ENCODE assay signal across 23 cellular contexts in genomic region chr4:41174444-41174843, GRCh38. TPM values are rescaled to one million over a fixed set of nuclear protein-coding genes. Genes with fewer than 3 reads are reported as not detected.
DNase-seq lines count a peak whose midpoint lies in the region; ATAC-seq, FAIRE-seq and TF ChIP-seq lines count a peak whose summit lies in the region.
"Had no signal": no experiment of that assay in that cellular context is flagged by ENCODE, and none has a peak within 500 bp of the region (broad histone marks: within the 10 kb centered on the region; RNA-seq: fewer than 3 reads in every experiment).

No MANE protein-coding gene starts in this region.

- no peak overlapping the region for H3K4me3 ChIP-seq in epithelial cell of esophagus (ENCODE audit: low read length)
- H3K4me3 ChIP-seq: heart left ventricle, left lung, PC-9, right atrium auricular region, SJCRH30, upper lobe of right lung had no signal

- no peak for TF ChIP-seq POLR2A in GM12891 (IDR thresholded peaks at IDR 0.05; ENCODE audit: low read depth, low read length)

- FAIRE-seq in GM12891 (lab: Jason Lieb, UNC): peak; percentile 82
- FAIRE-seq in RCC 7860 (lab: Jason Lieb, UNC): peak; percentile 56

- no peak for TF ChIP-seq CTCF in epithelial cell of esophagus (IDR thresholded peaks at IDR 0.05; ENCODE audit: insufficient read depth, low read depth, low read length, missing control alignments)

- DNase-seq in GM12891 (ENCODE audit: insufficient read length, low spot score): no peak
- peak; percentile 50 for DNase-seq in RCC 7860 (ENCODE audit: low spot score)
- DNase-seq in epithelial cell of esophagus (ENCODE audit: low read depth): peak; percentile 78
- peak; percentile 75 for DNase-seq in renal cortical epithelial cell (ENCODE audit: low read depth)
- no peak for DNase-seq in HuH-7 (ENCODE audit: low spot score)
- no peak for DNase-seq in NCI-H2227 treated with DMSO at 0.1 percent for 48 hours (lab: John Stamatoyannopoulos, UW)
- DNase-seq: activated CD4-positive, alpha-beta T cell treated with anti-CD3 and anti-CD28 coated beads, Interleukin-2, amount 10 ng/mL, durations not matched to agents 7 days and 5 days; activated CD8-positive, alpha-beta memory T cell treated with anti-CD3 and anti-CD28 coated beads, Interleukin-2, amount 50 U/mL, for 4 hours; activated naive CD8-positive, alpha-beta T cell treated with anti-CD3 and anti-CD28 coated beads for 36 hours; cortex of kidney; DMS 273 treated with DMSO at 0.1 percent for 48 hours; endodermal cell; GF-D8; heart left ventricle; left lung; NCI-H2029; NCI-H446; PC-9; SJCRH30; upper lobe of right lung had no signal

- no peak for ATAC-seq in GM19395 (IDR thresholded peaks at IDR 0.05; ENCODE audit: unreplicated experiment)
- ATAC-seq: heart left ventricle; left lung; natural killer cell treated with Interleukin-12 subunit alpha and Interleukin-12 subunit beta and Interleukin-15 and Interleukin-18, amount 100 ng/mL, for 72 hours; upper lobe of right lung had no signal

TF ChIP-seq in GM12891, 5 proteins besides CTCF, POLR2A, EP300 and RAD21:
- TF ChIP-seq SPI1 (IDR thresholded peaks at IDR 0.05; ENCODE audit: low read depth, low read length): no peak
- TF ChIP-seq POU2F2 (IDR thresholded peaks at IDR 0.05; ENCODE audit: low read depth, low read length): no peak
- no peak for TF ChIP-seq POLR2AphosphoS5 (IDR thresholded peaks at IDR 0.05; ENCODE audit: low read depth, low read length)
- TF ChIP-seq TAF1 (IDR thresholded peaks at IDR 0.05; ENCODE audit: low read depth, low read length): no peak
- no peak for TF ChIP-seq PAX5 (IDR thresholded peaks at IDR 0.05; ENCODE audit: insufficient read depth, low read length, severe bottlenecking)
TF ChIP-seq in GM12891: peak in this region for 0.

RNA-seq across cellular contexts. Expression of gene APBB2, which starts 39.9 kb away (rescaled TPM):
- polyA plus RNA-seq in GM12891 (2012; ENCODE audit: low read depth, missing spikeins): 2.9 TPM
- total RNA-seq in renal cortical epithelial cell: 49.5 and 144 TPM in 2 replicates

Comparison
In these comparisons a context has a peak if more than half of its experiments do, and no peak if none do; other contexts are left out.
1. DNase-seq: peak in RCC 7860 (single experiment), epithelial cell of esophagus (single experiment) and renal cortical epithelial cell (single experiment); none in GM12891 (single experiment), HuH-7 (single experiment) and NCI-H2227 treated with DMSO at 0.1 percent for 48 hours (single experiment).